In the genomic region with DNA sequence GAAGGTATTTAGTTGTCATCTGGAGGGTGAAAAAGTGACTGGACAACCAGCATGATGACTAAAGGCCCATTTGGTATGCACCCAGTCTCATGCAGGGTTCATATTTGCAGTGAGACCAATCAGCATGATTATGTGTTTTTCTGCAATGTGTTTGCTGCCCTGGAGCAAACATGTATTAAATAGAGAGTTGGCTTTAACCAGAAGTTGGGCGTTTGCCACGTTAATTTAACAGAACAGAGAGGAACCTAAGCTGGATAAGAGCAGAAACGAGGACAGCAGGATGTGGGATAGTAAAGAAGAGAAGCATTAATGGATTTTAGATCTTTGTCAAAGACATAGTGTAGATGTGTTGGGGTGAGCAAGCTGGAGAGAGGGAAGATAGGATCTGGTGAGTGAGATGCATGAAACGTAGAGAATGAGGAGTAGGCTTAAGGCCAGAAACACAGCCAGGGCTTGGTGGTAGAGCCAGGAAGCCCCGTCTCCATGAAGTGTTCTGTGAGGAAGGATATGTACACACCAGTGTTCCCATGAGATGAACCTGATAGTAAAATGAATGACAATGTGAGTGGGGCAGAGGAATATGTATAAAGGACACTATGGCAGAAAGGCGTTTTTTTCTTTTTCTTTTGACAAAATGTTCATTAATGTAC, we compare ENCODE assay signal across 8 cellular contexts.
"Had no signal": no experiment of that assay in that cellular context is flagged by ENCODE, and none has a peak within 500 bp of the region (broad histone marks: within the 10 kb centered on the region; RNA-seq: fewer than 3 reads in every experiment).

No MANE protein-coding gene starts in this region.

- H3K4me1 ChIP-seq: gastroesophageal sphincter had no signal

- H3K36me3 ChIP-seq: gastroesophageal sphincter, ovary had no signal

- ATAC-seq: gastroesophageal sphincter had no signal

- H3K4me3 ChIP-seq: gastroesophageal sphincter, ovary had no signal

- DNase-seq: activated CD4-positive, alpha-beta T cell treated with anti-CD3 and anti-CD28 coated beads for 4 hours; activated naive CD4-positive, alpha-beta T cell treated with Interleukin-2 at 50 U/mL for 16 hours; islet precursor cell; ovary; stimulated activated CD4-positive, alpha-beta T cell treated with anti-CD3 and anti-CD28 coated beads, Interleukin-2, amount 100 ng/mL, for 48 hours; T1000 had no signal

- H3K9me3 ChIP-seq: gastroesophageal sphincter, ovary had no signal

- H3K27ac ChIP-seq: gastroesophageal sphincter, ovary, VCaP had no signal

- H3K27me3 ChIP-seq: gastroesophageal sphincter, ovary had no signal
